8 cellular contexts compared by ENCODE assay signal in genomic region chr4:107688421-107688820, GRCh38.
"Had no signal": no experiment of that assay in that cellular context is flagged by ENCODE, and none has a peak within 500 bp of the region (broad histone marks: within the 10 kb centered on the region; RNA-seq: fewer than 3 reads in every experiment).

No MANE protein-coding gene starts in this region.

- H3K9me3 ChIP-seq: HAP-1 had no signal

- H3K27ac ChIP-seq: HL-60 had no signal

- ATAC-seq: HCT116, HepG2, K562 had no signal

- H3K4me3 ChIP-seq: HAP-1, K562 had no signal

- DNase-seq: GOT3, H7, HFFc6 had no signal
